In the genomic region with DNA sequence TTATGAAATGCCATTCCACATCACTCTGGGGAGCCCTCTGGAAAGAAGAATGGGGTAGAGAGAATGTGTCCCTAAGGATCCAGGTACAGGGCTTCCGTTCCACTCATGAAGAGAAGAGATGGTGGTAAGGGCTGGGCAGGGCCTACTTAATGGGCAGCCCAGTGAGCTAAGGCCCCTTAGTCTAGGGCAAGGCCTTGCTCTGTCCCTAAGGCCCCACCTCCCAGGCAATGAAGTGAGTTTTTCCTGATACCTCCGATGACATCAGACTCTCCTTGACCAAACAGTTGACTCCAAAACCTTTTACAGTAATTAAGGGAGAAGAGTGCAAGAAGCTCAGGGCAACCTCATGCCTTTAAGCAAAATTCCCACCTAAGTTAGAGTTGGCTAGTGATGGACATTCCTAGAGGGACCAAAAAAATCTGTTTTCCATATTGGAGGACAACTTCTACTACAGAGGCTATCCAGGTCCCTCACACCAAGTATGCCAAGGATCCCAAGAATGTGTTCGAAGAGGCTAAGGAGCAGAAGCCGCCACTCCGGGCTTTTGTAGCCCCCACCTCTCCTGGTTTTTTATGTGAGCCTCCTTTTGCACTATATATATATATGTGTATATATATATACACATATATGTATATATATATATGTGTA, we compare ENCODE assay signal across 14 cellular contexts. TPM values are rescaled to one million over a fixed set of nuclear protein-coding genes. Genes with fewer than 3 reads are reported as not detected.
DNase-seq lines count a peak whose midpoint lies in the region; ATAC-seq and TF ChIP-seq lines count a peak whose summit lies in the region.
"Had no signal": no experiment of that assay in that cellular context is flagged by ENCODE, and none has a peak within 500 bp of the region (broad histone marks: within the 10 kb centered on the region; RNA-seq: fewer than 3 reads in every experiment).

No MANE protein-coding gene starts in this region.

- no peak for DNase-seq in activated CD4-positive, alpha-beta memory T cell treated with anti-CD3 and anti-CD28 coated beads for 36 hours
- DNase-seq in activated CD4-positive, alpha-beta memory T cell treated with anti-CD3 and anti-CD28 coated beads, Interleukin-2, amount 10 ng/mL, durations not matched to agents 7 days and 5 days, result no peak
- DNase-seq in adrenal gland (no peak), islet precursor cell (peak; percentile 81), DMS 273 (lab: John Stamatoyannopoulos, UW; ENCODE audit: unreplicated experiment) (no peak)
- DNase-seq in stimulated activated naive CD4-positive, alpha-beta T cell treated with Interleukin-2 at 50 U/mL for 16 hours (lab: John Stamatoyannopoulos, UW), result no peak
- DNase-seq: 8988T, NCI-H2029 treated with DMSO at 0.1 percent for 48 hours, NCI-H774 had no signal

- H3K27me3 ChIP-seq in adrenal gland, result no peaks in the 10 kb centered on the region
- no peaks in the 10 kb centered on the region for H3K27me3 ChIP-seq in stomach smooth muscle (ENCODE audit: control insufficient read depth in 1 of 2, insufficient read depth in 2 of 2, low read length in 2 of 2)

- peak in 1 of 2 donors; percentile 25 for TF ChIP-seq POLR2A in adrenal gland (IDR thresholded peaks at IDR 0.05)

- no peak overlapping the region for H3K4me3 Mint-ChIP-seq in activated CD4-positive, alpha-beta memory T cell treated with anti-CD3 and anti-CD28 coated beads for 36 hours
- H3K4me3 Mint-ChIP-seq in activated CD4-positive, alpha-beta memory T cell treated with anti-CD3 and anti-CD28 coated beads, Interleukin-2, amount 10 ng/mL, durations not matched to agents 7 days and 5 days, result no peak overlapping the region
- H3K4me3 Mint-ChIP-seq: memory B cell had no signal

- ATAC-seq in HG03135 (IDR thresholded peaks at IDR 0.05; ENCODE audit: unreplicated experiment), result no peak

- H3K27ac ChIP-seq in adrenal gland (peak overlapping the region in 3 of 5 donors; percentile 27 to 78 (median 65)), stomach smooth muscle (ENCODE audit: low read length) (peak overlapping the region; percentile 61)

- H3K4me1 Mint-ChIP-seq in activated CD4-positive, alpha-beta memory T cell treated with anti-CD3 and anti-CD28 coated beads for 36 hours (ENCODE audit: low read depth), result peaks cover 67% of the 10 kb centered on the region
- peaks cover 61% of the 10 kb centered on the region for H3K4me1 Mint-ChIP-seq in activated CD4-positive, alpha-beta memory T cell treated with anti-CD3 and anti-CD28 coated beads, Interleukin-2, amount 10 ng/mL, durations not matched to agents 7 days and 5 days

- 82 to 93% (median 90%) methylated on average over 5 of the region's 5 CpGs for WGBS in adrenal gland, 4 donors

- H3K4me1 ChIP-seq in adrenal gland (replicated peaks in 1 of 2) (peaks cover 47 to 72% of the 10 kb centered on the region in 2 donors), stomach smooth muscle (ENCODE audit: control insufficient read depth, insufficient read depth, low read length) (peaks cover 59% of the 10 kb centered on the region)

- H3K9ac ChIP-seq in stomach smooth muscle (ENCODE audit: low read length in 2 of 2), result no peak overlapping the region

- H3K36me3 ChIP-seq in adrenal gland (replicated peaks in 1 of 2) (no peaks in the 10 kb centered on the region), stomach smooth muscle (ENCODE audit: control insufficient read depth in 2 of 2, insufficient read depth in 2 of 2, low read length in 2 of 2) (no peaks in the 10 kb centered on the region)

- intact Hi-C loops in activated CD4-positive, alpha-beta memory T cell treated with anti-CD3 and anti-CD28 coated beads for 36 hours (cut with micrococcal nuclease), result no loop called here
- intact Hi-C loops in adrenal gland (cut with DNase I), result loop anchor here (10.0 kb wide), 1 partner anchor 54 kb away; no protein-coding TSS in a partner anchor

- H3K36me3 Mint-ChIP-seq in activated CD4-positive, alpha-beta memory T cell treated with anti-CD3 and anti-CD28 coated beads for 36 hours, result peaks cover 17% of the 10 kb centered on the region
- peaks cover 25% of the 10 kb centered on the region for H3K36me3 Mint-ChIP-seq in activated CD4-positive, alpha-beta memory T cell treated with anti-CD3 and anti-CD28 coated beads, Interleukin-2, amount 10 ng/mL, durations not matched to agents 7 days and 5 days (ENCODE audit: low read depth)
- H3K36me3 Mint-ChIP-seq: memory B cell, type B pancreatic cell had no signal

- H3K9me3 ChIP-seq in adrenal gland (replicated peaks in 1 of 3) (no peaks in the 10 kb centered on the region), stomach smooth muscle (ENCODE audit: control insufficient read depth in 2 of 2, low read length in 2 of 2) (no peaks in the 10 kb centered on the region)

- no peaks in the 10 kb centered on the region for H3K9me3 Mint-ChIP-seq in activated CD4-positive, alpha-beta memory T cell treated with anti-CD3 and anti-CD28 coated beads for 36 hours
- no peaks in the 10 kb centered on the region for H3K9me3 Mint-ChIP-seq in activated CD4-positive, alpha-beta memory T cell treated with anti-CD3 and anti-CD28 coated beads, Interleukin-2, amount 10 ng/mL, durations not matched to agents 7 days and 5 days
- H3K9me3 Mint-ChIP-seq: activated T-helper 2 cell treated with anti-CD3 and anti-CD28 coated beads, Interferon-gamma antibody, Interleukin-2, Interleukin-4, amounts not matched to agents 10 μg/mL and 5 μg/mL and 100 μg/mL, durations not matched to agents 14 hours and 24 hours and 36 hours; memory B cell; type B pancreatic cell had no signal

- no peaks in the 10 kb centered on the region for H3K27me3 Mint-ChIP-seq in activated CD4-positive, alpha-beta memory T cell treated with anti-CD3 and anti-CD28 coated beads for 36 hours
- H3K27me3 Mint-ChIP-seq in activated CD4-positive, alpha-beta memory T cell treated with anti-CD3 and anti-CD28 coated beads, Interleukin-2, amount 10 ng/mL, durations not matched to agents 7 days and 5 days, result no peaks in the 10 kb centered on the region
- H3K27me3 Mint-ChIP-seq: memory B cell had no signal

- H3K4me3 ChIP-seq in adrenal gland, result peak overlapping the region in 1 of 4 donors; percentile 19
- H3K4me3 ChIP-seq in stomach smooth muscle (ENCODE audit: low read length in 2 of 2), result peak overlapping the region; percentile 6 to 58

- no peak for TF ChIP-seq CTCF in adrenal gland (IDR thresholded peaks at IDR 0.05)

- POLR2A ChIA-PET in activated CD4-positive, alpha-beta memory T cell treated with anti-CD3 and anti-CD28 coated beads for 36 hours (lab: Charles Lee), result interaction anchor here (1.0 to 3.8 kb wide), 2 partner anchors 9 to 11 kb away, joined by 3 to 29 read pairs; no protein-coding TSS in a partner anchor
- POLR2A ChIA-PET in activated CD4-positive, alpha-beta memory T cell treated with anti-CD3 and anti-CD28 coated beads, Interleukin-2, amount 10 ng/mL, durations not matched to agents 7 days and 5 days (lab: Charles Lee), result interaction anchor here (7.0 kb wide), 1 partner anchor 11 kb away, joined by 65 read pairs; no protein-coding TSS in a partner anchor

- H3K27ac Mint-ChIP-seq in activated CD4-positive, alpha-beta memory T cell treated with anti-CD3 and anti-CD28 coated beads for 36 hours, result peak overlapping the region; percentile 92
- no peak overlapping the region for H3K27ac Mint-ChIP-seq in activated CD4-positive, alpha-beta memory T cell treated with anti-CD3 and anti-CD28 coated beads, Interleukin-2, amount 10 ng/mL, durations not matched to agents 7 days and 5 days
- H3K27ac Mint-ChIP-seq: activated T-helper 2 cell treated with anti-CD3 and anti-CD28 coated beads, Interferon-gamma antibody, Interleukin-2, Interleukin-4, amounts not matched to agents 10 μg/mL and 5 μg/mL and 100 μg/mL, durations not matched to agents 14 hours and 24 hours and 36 hours; type B pancreatic cell had no signal

- CTCF ChIA-PET in activated CD4-positive, alpha-beta memory T cell treated with anti-CD3 and anti-CD28 coated beads for 36 hours (lab: Charles Lee), result interaction anchor here (1.1 to 1.5 kb wide), 3 partner anchors 12 to 194 kb away, joined by 5 to 7 read pairs (median 5); no protein-coding TSS in a partner anchor
- CTCF ChIA-PET in activated CD4-positive, alpha-beta memory T cell treated with anti-CD3 and anti-CD28 coated beads, Interleukin-2, amount 10 ng/mL, durations not matched to agents 7 days and 5 days (lab: Charles Lee), result interaction anchor here (2.6 kb wide), 1 partner anchor 194 kb away, joined by 8 read pairs; no protein-coding TSS in a partner anchor

RNA-seq across cellular contexts. Expression of gene KLF9, which starts 5.9 kb away (rescaled TPM):
- total RNA-seq in activated CD4-positive, alpha-beta memory T cell treated with anti-CD3 and anti-CD28 coated beads for 36 hours, result 10 to 100 TPM; 23.7 to 24.5 TPM
- total RNA-seq in activated CD4-positive, alpha-beta memory T cell treated with anti-CD3 and anti-CD28 coated beads, Interleukin-2, amount 10 ng/mL, durations not matched to agents 7 days and 5 days, result 10 to 100 TPM; 19.2 to 19.6 TPM
- 10 to 100 TPM; 34.3 to 80.7 (median 45.3) TPM for total RNA-seq in adrenal gland
- 10 to 100 TPM; 16.8 to 34.1 (median 17.1) TPM for polyA plus RNA-seq in adrenal gland
